In genomic region chr11:66643745-66644437, GRCh38 we compare ENCODE assay signal across 7 cellular contexts. TPM values are rescaled to one million over a fixed set of nuclear protein-coding genes. Genes with fewer than 3 reads are reported as not detected.
DNase-seq lines count a peak whose midpoint lies in the region; ATAC-seq and TF ChIP-seq lines count a peak whose summit lies in the region.
"Had no signal": no experiment of that assay in that cellular context is flagged by ENCODE, and none has a peak within 500 bp of the region (broad histone marks: within the 10 kb centered on the region; RNA-seq: fewer than 3 reads in every experiment).

No MANE protein-coding gene starts in this region.

- peak overlapping the region; percentile 99 for H3K4me3 Mint-ChIP-seq in central memory CD8-positive, alpha-beta T cell

- H3K36me3 Mint-ChIP-seq in central memory CD8-positive, alpha-beta T cell (ENCODE audit: insufficient read depth): peaks cover 94% of the 10 kb centered on the region

- no peak overlapping the region for H2AFZ ChIP-seq in Loucy (ENCODE audit: low read length)

- no peak for TF ChIP-seq CTCF in Loucy (conservative IDR thresholded peaks at IDR 0.05; ENCODE audit: low read length)

- DNase-seq in central memory CD8-positive, alpha-beta T cell (ENCODE audit: low spot score in 2 of 2): no peak
- DNase-seq in posterior vena cava (ENCODE audit: low spot score): peak; percentile 78
- no peak for DNase-seq in COLO668 (lab: John Stamatoyannopoulos, UW; ENCODE audit: unreplicated experiment)
- DNase-seq in SIG-M5 (lab: John Stamatoyannopoulos, UW): no peak
- DNase-seq: NCI-H748 treated with DMSO at 0.1 percent for 48 hours had no signal

- peak overlapping the region; percentile 77 for H3K4me2 ChIP-seq in Loucy (ENCODE audit: low read depth, low read length, poor library complexity, severe bottlenecking)

- H3K9ac ChIP-seq in Loucy (ENCODE audit: low read depth, low read length, poor library complexity, severe bottlenecking): no peak overlapping the region

- H3K27ac Mint-ChIP-seq in central memory CD8-positive, alpha-beta T cell (ENCODE audit: low read depth): peak overlapping the region; percentile 75

- H3K4me1 Mint-ChIP-seq in central memory CD8-positive, alpha-beta T cell: peaks cover 91% of the 10 kb centered on the region

- H3K27me3 ChIP-seq in Loucy (ENCODE audit: insufficient read depth, low read length, poor library complexity, severe bottlenecking): no peaks in the 10 kb centered on the region

- peaks cover 86% of the 10 kb centered on the region for H3K36me3 ChIP-seq in Loucy (ENCODE audit: insufficient read depth, low read length)

- H3K4me1 ChIP-seq in Loucy (ENCODE audit: insufficient read depth, low read length, poor library complexity, severe bottlenecking): peaks cover 61% of the 10 kb centered on the region

- peaks cover 99% of the 10 kb centered on the region for H4K20me1 ChIP-seq in Loucy (ENCODE audit: insufficient read depth, low read length, poor library complexity, severe bottlenecking)

- peaks cover 100% of the 10 kb centered on the region for H3K79me2 ChIP-seq in Loucy (ENCODE audit: insufficient read depth, low read length)

- H3K27me3 Mint-ChIP-seq in central memory CD8-positive, alpha-beta T cell: no peaks in the 10 kb centered on the region

- no peaks in the 10 kb centered on the region for H3F3A ChIP-seq in Loucy (ENCODE audit: low read depth)

- no peak for ATAC-seq in central memory CD8-positive, alpha-beta T cell (replicated peaks; ENCODE audit: extremely low read depth, poor library complexity, severe bottlenecking)
- ATAC-seq: left lobe of liver had no signal

- no peaks in the 10 kb centered on the region for H3K9me2 ChIP-seq in Loucy (replicated peaks; ENCODE audit: low read depth, low read length)

- H3K9me3 Mint-ChIP-seq in central memory CD8-positive, alpha-beta T cell: no peaks in the 10 kb centered on the region

- H3K9me3 ChIP-seq in Loucy (ENCODE audit: insufficient read depth, low read depth, low read length): no peaks in the 10 kb centered on the region

- intact Hi-C loops in posterior vena cava (cut with DNase I): no loop called here

- H3K4me3 ChIP-seq in Loucy (ENCODE audit: low read length, poor library complexity, severe bottlenecking): peak overlapping the region; percentile 89

RNA-seq across cellular contexts. Expression of gene RBM4, which starts 5.4 kb away (rescaled TPM):
- total RNA-seq in posterior vena cava: 10 to 100 TPM; 63.4 to 68.9 TPM

RNA-seq across cellular contexts. Expression of gene RBM14, which starts 27.5 kb away (rescaled TPM):
- 10 to 100 TPM; 39.7 to 51.7 TPM for total RNA-seq in posterior vena cava

RNA-seq across cellular contexts. Expression of gene RBM4B, which starts 33.8 kb away (rescaled TPM):
- 10 to 100 TPM in 1 of 2 donors, 1 to 10 TPM in 1; 9.0 to 10.2 TPM for total RNA-seq in posterior vena cava

RNA-seq across cellular contexts. Expression of gene CCS, which starts 50.9 kb away (rescaled TPM):
- 10 to 100 TPM; 18.8 to 31.8 TPM for total RNA-seq in posterior vena cava

RNA-seq across cellular contexts. Expression of gene CCDC87, which starts 51.0 kb away (rescaled TPM):
- total RNA-seq in posterior vena cava: under 1 TPM; 0.24 to 0.46 TPM
